In the genomic region with DNA sequence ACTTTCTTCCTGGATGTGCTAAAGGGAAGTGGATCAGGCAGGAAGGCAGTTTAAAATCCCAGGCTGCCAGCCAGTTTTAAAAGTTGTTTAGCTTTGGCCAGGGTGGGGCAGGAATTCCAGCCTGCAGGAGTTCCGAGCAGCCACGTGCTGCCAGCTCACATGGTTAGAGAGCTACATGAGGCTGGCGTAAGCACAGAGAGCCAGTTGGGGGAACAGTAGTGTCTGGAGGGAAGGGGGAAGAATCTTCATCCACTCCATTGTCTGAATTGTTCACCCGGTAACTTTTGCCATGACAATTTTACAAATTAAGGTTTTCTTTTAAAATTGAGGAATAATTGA, we compare ENCODE assay signal across 9 cellular contexts. TPM values are rescaled to one million over a fixed set of nuclear protein-coding genes. Genes with fewer than 3 reads are reported as not detected.
DNase-seq lines count a peak whose midpoint lies in the region; ATAC-seq, FAIRE-seq and TF ChIP-seq lines count a peak whose summit lies in the region.
"Had no signal": no experiment of that assay in that cellular context is flagged by ENCODE, and none has a peak within 500 bp of the region (broad histone marks: within the 10 kb centered on the region; RNA-seq: fewer than 3 reads in every experiment).

No MANE protein-coding gene starts in this region.

- H3K4me3 ChIP-seq in BLaER1 treated with 17β-estradiol and CSF1 and Interleukin-3, amounts not matched to agents 10 nM and 100 nM, result no peak overlapping the region
- H3K4me3 ChIP-seq in K562 (no peak overlapping the region), stomach smooth muscle (ENCODE audit: low read length in 2 of 2) (peak overlapping the region; percentile 44 to 55)

- TF ChIP-seq POLR2A in K562 (conservative IDR thresholded peaks at IDR 0.05), result no peak

- H3K4me2 ChIP-seq in BLaER1 treated with 17β-estradiol and CSF1 and Interleukin-3, amounts not matched to agents 10 nM and 100 nM, result peak overlapping the region in 10 of 11 experiments; percentile 32 to 93 (median 75); a peak in 18 of 22 replicates
- no peak overlapping the region for H3K4me2 ChIP-seq in K562 (ENCODE audit: insufficient read depth, low read length)

- H3K4me1 ChIP-seq in BLaER1 treated with 17β-estradiol and CSF1 and Interleukin-3, amounts not matched to agents 10 nM and 100 nM, result peaks cover 44 to 95% (median 76%) of the 10 kb centered on the region in 10 experiments
- H3K4me1 ChIP-seq in K562 (replicated peaks in 1 of 2; ENCODE audit: control insufficient read depth in 2 of 2, insufficient read depth in 2 of 2, low read length in 2 of 2), result peaks cover 20 to 23% of the 10 kb centered on the region in 2 experiments
- peaks cover 56% of the 10 kb centered on the region for H3K4me1 ChIP-seq in stomach smooth muscle (ENCODE audit: control insufficient read depth, insufficient read depth, low read length)

- H3K9me3 ChIP-seq in BLaER1 treated with 17β-estradiol and CSF1 and Interleukin-3, amounts not matched to agents 10 nM and 100 nM (replicated peaks in 1 of 11), result no peaks in the 10 kb centered on the region
- H3K9me3 ChIP-seq in KOPT-K1 (ENCODE audit: insufficient read depth, low read length, poor library complexity, severe bottlenecking) (no peaks in the 10 kb centered on the region), K562 (replicated peaks; ENCODE audit: control insufficient read depth, insufficient read depth, low read depth, low read length) (no peaks in the 10 kb centered on the region), stomach smooth muscle (ENCODE audit: control insufficient read depth in 2 of 2, low read length in 2 of 2) (no peaks in the 10 kb centered on the region)

- CTCF ChIA-PET in K562 (lab: Yijun Ruan, JAX; ENCODE audit: low intra/inter-chr PET ratio), result no interaction called here

- FAIRE-seq in K562 (lab: Jason Lieb, UNC), result no peak

- BruUV-seq in K562 (replicated peaks; lab: Mats Ljungman, UMichigan), result no TSS peak

- H3K79me2 ChIP-seq in K562 (ENCODE audit: control insufficient read depth, insufficient read depth, low read length), result no peaks in the 10 kb centered on the region

- 0 out of 22 replicates have a peak, but pooled peaks cover 0 to 3% (median 0%) of the 10 kb centered on the region in 11 experiments for H4K20me1 ChIP-seq in BLaER1 treated with 17β-estradiol and CSF1 and Interleukin-3, amounts not matched to agents 10 nM and 100 nM
- H4K20me1 ChIP-seq in K562 (replicated peaks; ENCODE audit: control insufficient read depth, insufficient read depth, low read length), result no peaks in the 10 kb centered on the region

- intact Hi-C loops in K562 (cut with micrococcal nuclease), result no loop called here

- in situ Hi-C loops in K562 (cut with MboI), result no loop called here

- no peak for TF ChIP-seq EP300 in K562 (IDR thresholded peaks at IDR 0.05; ENCODE audit: low read length)

- WGBS in K562 (ENCODE audit: insufficient coverage, low coverage, missing lambda C conversion rate), result 50% methylated on average over 2 of the region's 4 CpGs

- H3K9me1 ChIP-seq in K562 (ENCODE audit: control insufficient read depth, insufficient read depth, low read length), result no peaks in the 10 kb centered on the region

- no peak overlapping the region for H2AFZ ChIP-seq in K562 (ENCODE audit: low read depth, low read length)

- peak overlapping the region in 9 of 11 experiments; percentile 7 to 57 (median 40); a peak in 8 of 22 replicates for H3K9ac ChIP-seq in BLaER1 treated with 17β-estradiol and CSF1 and Interleukin-3, amounts not matched to agents 10 nM and 100 nM
- H3K9ac ChIP-seq in K562 (ENCODE audit: insufficient read depth in 1 of 2, low read depth in 2 of 2, low read length in 2 of 2) (no peak overlapping the region), stomach smooth muscle (ENCODE audit: low read length in 2 of 2) (peak overlapping the region; percentile 73 to 82)

- H3K36me3 ChIP-seq in BLaER1 treated with 17β-estradiol and CSF1 and Interleukin-3, amounts not matched to agents 10 nM and 100 nM, result peaks cover 26 to 36% (median 30%) of the 10 kb centered on the region in 11 experiments
- H3K36me3 ChIP-seq in KOPT-K1 (ENCODE audit: insufficient read depth, low read length) (peaks cover 37% of the 10 kb centered on the region), K562 (ENCODE audit: control insufficient read depth, insufficient read depth, low read length) (peaks cover 29% of the 10 kb centered on the region; the same call in 2 of the 3 replicates), stomach smooth muscle (ENCODE audit: control insufficient read depth in 2 of 2, insufficient read depth in 2 of 2, low read length in 2 of 2) (peaks cover 15 to 18% of the 10 kb centered on the region in 2 donors)

- POLR2A ChIA-PET in K562 (lab: Yijun Ruan, JAX), result no interaction called here

- no peaks in the 10 kb centered on the region for H3K27me3 ChIP-seq in BLaER1 treated with 17β-estradiol and CSF1 and Interleukin-3, amounts not matched to agents 10 nM and 100 nM
- H3K27me3 ChIP-seq in K562 (ENCODE audit: control insufficient read depth in 2 of 2, insufficient read depth in 2 of 2, low read length in 2 of 2), result no peaks in the 10 kb centered on the region
- H3K27me3 ChIP-seq in stomach smooth muscle (ENCODE audit: control insufficient read depth in 1 of 2, insufficient read depth in 2 of 2, low read length in 2 of 2), result no peaks in the 10 kb centered on the region

- DNase-seq in K562 (ENCODE audit: extremely low read depth in 1 of 4, low spot score in 3 of 4) (no peak), islet precursor cell (peak; percentile 71)
- DNase-seq in activated effector memory CD4-positive, alpha-beta T cell treated with Interleukin-2 at 50 U/mL for 16 hours, result no peak

- ATAC-seq in K562, result no peak
- ATAC-seq in GM21619 (IDR thresholded peaks at IDR 0.05; ENCODE audit: unreplicated experiment), result no peak
- ATAC-seq in GM18867 (IDR thresholded peaks at IDR 0.05; ENCODE audit: unreplicated experiment), result no peak

- no peak for TF ChIP-seq RAD21 in K562 (CRISPR knock-in tag; conservative IDR thresholded peaks at IDR 0.05 in 1 of 2, IDR thresholded peaks at IDR 0.05 in 1 of 2)

- no peak for TF ChIP-seq CTCF in K562 (IDR thresholded peaks at IDR 0.05 in 2 of 3, conservative IDR thresholded peaks at IDR 0.05 in 1 of 3; ENCODE audit: insufficient read depth in 2 of 3, low read depth in 1 of 3, low read length in 3 of 3)

- H3K27ac ChIP-seq in BLaER1 treated with 17β-estradiol and CSF1 and Interleukin-3, amounts not matched to agents 10 nM and 100 nM, result peak overlapping the region in 9 of 11 experiments; percentile 60 to 84 (median 70); a peak in 18 of 22 replicates
- H3K27ac ChIP-seq in KOPT-K1 (ENCODE audit: low read depth, low read length, poor library complexity, severe bottlenecking) (peak overlapping the region; percentile 27), K562 (ENCODE audit: extremely low read depth, low read depth, low read length) (no peak overlapping the region), stomach smooth muscle (ENCODE audit: low read length) (peak overlapping the region; percentile 97)

RNA-seq across cellular contexts. Expression of a gene that starts 12.0 kb away (rescaled TPM):
- total RNA-seq in K562 (2011; cell fraction: chromatin; rRNA removed; ENCODE audit: low replicate concordance), result 36.8 and 73.0 TPM in 2 replicates
- 29.3 and 39.4 TPM in 2 replicates for total RNA-seq in K562 (2011; cell fraction: nucleolus; rRNA removed)
- total RNA-seq in K562 (2011; cell fraction: nucleoplasm; rRNA removed), result 29.4 and 38.9 TPM in 2 replicates
- total RNA-seq in K562 (2014; rRNA removed), result 11.5 and 16.1 TPM in 2 replicates
- 5.9 and 7.2 TPM in 2 replicates for total RNA-seq in K562 (2014; rRNA removed; fragmentation: Illumina TruSeq; extraction: Trizol)
- 7.8 and 9.3 TPM in 2 replicates for total RNA-seq in K562 (2015; rRNA removed; fragmentation: Illumina TruSeq; extraction: Trizol)
- 31.4 and 35.7 TPM in 2 replicates for total RNA-seq in K562 (2021)
- 9.5 and 25.1 TPM in 2 replicates for polyA plus RNA-seq in K562 (2011; rRNA removed)
- polyA plus RNA-seq in K562 (2011; cell fraction: cytosol; rRNA removed), result 23.7 and 24.0 TPM in 2 replicates
- polyA plus RNA-seq in K562 (2011; cell fraction: nucleus; rRNA removed), result 72.5 and 91.0 TPM in 2 replicates
- 30.3 and 35.0 TPM in 2 replicates for polyA plus RNA-seq in K562 (2012)
- polyA plus RNA-seq in K562 (2014; fragmentation: Illumina TruSeq; extraction: Trizol), result 25.8 and 30.6 TPM in 2 replicates
- polyA plus RNA-seq in K562 (2014; fragmentation: Nextera tagmentation; extraction: Ambion mirVana), result 1 to 10 TPM; 2.3 to 3.1 TPM
- 22.9 and 26.3 TPM in 2 replicates for polyA plus RNA-seq in K562 (2014; rRNA removed)
- polyA minus RNA-seq in K562 (2011; rRNA and poly(A)+ RNA removed), result 8.0 and 11.6 TPM in 2 replicates
- polyA minus RNA-seq in K562 (2011; cell fraction: cytosol; rRNA and poly(A)+ RNA removed), result 14.5 and 27.7 TPM in 2 replicates
- 9.7 and 15.1 TPM in 2 replicates for polyA minus RNA-seq in K562 (2011; cell fraction: nucleus; rRNA and poly(A)+ RNA removed)

RNA-seq across cellular contexts. Expression of a gene that starts 12.2 kb away (rescaled TPM):
- total RNA-seq in K562 (2011; cell fraction: chromatin; rRNA removed; ENCODE audit: low replicate concordance), result 5.9 and 16.6 TPM in 2 replicates
- total RNA-seq in K562 (2011; cell fraction: nucleolus; rRNA removed), result 13.9 and 14.5 TPM in 2 replicates
- 11.4 and 14.7 TPM in 2 replicates for total RNA-seq in K562 (2011; cell fraction: nucleoplasm; rRNA removed)
- 8.8 and 12.4 TPM in 2 replicates for total RNA-seq in K562 (2014; rRNA removed)
- 2.1 and 2.6 TPM in 2 replicates for total RNA-seq in K562 (2014; rRNA removed; fragmentation: Illumina TruSeq; extraction: Trizol)
- 5.6 and 5.7 TPM in 2 replicates for total RNA-seq in K562 (2015; rRNA removed; fragmentation: Illumina TruSeq; extraction: Trizol)
- 8.4 and 8.5 TPM in 2 replicates for total RNA-seq in K562 (2021)
- 3.0 and 5.5 TPM in 2 replicates for polyA plus RNA-seq in K562 (2011; rRNA removed)
- polyA plus RNA-seq in K562 (2011; cell fraction: cytosol; rRNA removed), result 5.5 and 8.1 TPM in 2 replicates
- 4.9 TPM in 2 replicates for polyA plus RNA-seq in K562 (2011; cell fraction: nucleus; rRNA removed)
- 7.3 and 8.8 TPM in 2 replicates for polyA plus RNA-seq in K562 (2012)
- 4.4 and 7.7 TPM in 2 replicates for polyA plus RNA-seq in K562 (2014; fragmentation: Illumina TruSeq; extraction: Trizol)
- polyA plus RNA-seq in K562 (2014; fragmentation: Nextera tagmentation; extraction: Ambion mirVana), result 1 to 10 TPM; 3.0 to 3.1 TPM
- 4.7 and 4.8 TPM in 2 replicates for polyA plus RNA-seq in K562 (2014; rRNA removed)
- polyA minus RNA-seq in K562 (2011; rRNA and poly(A)+ RNA removed), result 2.5 and 3.7 TPM in 2 replicates
- polyA minus RNA-seq in K562 (2011; cell fraction: cytosol; rRNA and poly(A)+ RNA removed), result 6.5 and 8.3 TPM in 2 replicates
- polyA minus RNA-seq in K562 (2011; cell fraction: nucleus; rRNA and poly(A)+ RNA removed), result 4.0 and 4.6 TPM in 2 replicates

RNA-seq across cellular contexts. Expression of a gene that starts 21.6 kb away (rescaled TPM):
- total RNA-seq in K562 (2011; cell fraction: chromatin; rRNA removed; ENCODE audit: low replicate concordance), result 5.7 and 16.6 TPM in 2 replicates
- 24.5 and 25.4 TPM in 2 replicates for total RNA-seq in K562 (2011; cell fraction: nucleolus; rRNA removed)
- total RNA-seq in K562 (2011; cell fraction: nucleoplasm; rRNA removed), result 11.9 and 14.2 TPM in 2 replicates
- total RNA-seq in K562 (2014; rRNA removed), result 59.3 and 78.6 TPM in 2 replicates
- total RNA-seq in K562 (2014; rRNA removed; fragmentation: Illumina TruSeq; extraction: Trizol), result 11.4 and 15.0 TPM in 2 replicates
- 36.0 and 36.5 TPM in 2 replicates for total RNA-seq in K562 (2015; rRNA removed; fragmentation: Illumina TruSeq; extraction: Trizol)
- total RNA-seq in K562 (2021), result 61.7 and 70.8 TPM in 2 replicates
- polyA plus RNA-seq in K562 (2011; rRNA removed), result 12.7 and 14.7 TPM in 2 replicates
- 17.4 and 30.9 TPM in 2 replicates for polyA plus RNA-seq in K562 (2011; cell fraction: cytosol; rRNA removed)
- 9.2 and 12.8 TPM in 2 replicates for polyA plus RNA-seq in K562 (2011; cell fraction: nucleus; rRNA removed)
- polyA plus RNA-seq in K562 (2012), result 40.5 and 47.1 TPM in 2 replicates
- polyA plus RNA-seq in K562 (2014; fragmentation: Illumina TruSeq; extraction: Trizol), result 24.9 and 30.8 TPM in 2 replicates
- polyA plus RNA-seq in K562 (2014; fragmentation: Nextera tagmentation; extraction: Ambion mirVana), result under 1 TPM; 0.17 to 0.20 TPM
- polyA plus RNA-seq in K562 (2014; rRNA removed), result 26.1 and 28.9 TPM in 2 replicates
- polyA minus RNA-seq in K562 (2011; rRNA and poly(A)+ RNA removed), result 26.8 and 27.1 TPM in 2 replicates
- polyA minus RNA-seq in K562 (2011; cell fraction: cytosol; rRNA and poly(A)+ RNA removed), result 27.7 and 39.7 TPM in 2 replicates
- polyA minus RNA-seq in K562 (2011; cell fraction: nucleus; rRNA and poly(A)+ RNA removed), result 8.3 and 14.2 TPM in 2 replicates

RNA-seq across cellular contexts. Expression of a gene that starts 26.9 kb away (rescaled TPM):
- 0.23 TPM in 1 of 2 replicates, not detected in the other for total RNA-seq in K562 (2011; cell fraction: chromatin; rRNA removed; ENCODE audit: low replicate concordance)
- total RNA-seq in K562 (2011; cell fraction: nucleolus; rRNA removed), result 0.26 TPM in 1 of 2 replicates, not detected in the other
- not detected in 2 replicates for total RNA-seq in K562 (2011; cell fraction: nucleoplasm; rRNA removed)
- total RNA-seq in K562 (2014; rRNA removed), result not detected in 2 replicates
- not detected in 2 replicates for total RNA-seq in K562 (2014; rRNA removed; fragmentation: Illumina TruSeq; extraction: Trizol)
- not detected in 2 replicates for total RNA-seq in K562 (2015; rRNA removed; fragmentation: Illumina TruSeq; extraction: Trizol)
- not detected in 2 replicates for total RNA-seq in K562 (2021)
- 0.04 TPM in 1 of 2 replicates, not detected in the other for polyA plus RNA-seq in K562 (2011; rRNA removed)
- polyA plus RNA-seq in K562 (2011; cell fraction: cytosol; rRNA removed), result 0.06 TPM in 1 of 2 replicates, not detected in the other
- 0.08 and 0.24 TPM in 2 replicates for polyA plus RNA-seq in K562 (2011; cell fraction: nucleus; rRNA removed)
- 0.04 TPM in 1 of 2 replicates, not detected in the other for polyA plus RNA-seq in K562 (2012)
- polyA plus RNA-seq in K562 (2014; fragmentation: Illumina TruSeq; extraction: Trizol), result not detected in 2 replicates
- polyA plus RNA-seq in K562 (2014; fragmentation: Nextera tagmentation; extraction: Ambion mirVana), result not detected
- polyA plus RNA-seq in K562 (2014; rRNA removed), result not detected in 2 replicates
- polyA minus RNA-seq in K562 (2011; rRNA and poly(A)+ RNA removed), result not detected in 2 replicates
- not detected in 2 replicates for polyA minus RNA-seq in K562 (2011; cell fraction: cytosol; rRNA and poly(A)+ RNA removed)
- polyA minus RNA-seq in K562 (2011; cell fraction: nucleus; rRNA and poly(A)+ RNA removed), result 0.27 TPM in 1 of 2 replicates, not detected in the other
- total RNA-seq: kidney epithelial cell had no signal

RNA-seq across cellular contexts. Expression of a gene that starts 38.5 kb away (rescaled TPM):
- 23.5 and 38.9 TPM in 2 replicates for total RNA-seq in K562 (2011; cell fraction: chromatin; rRNA removed; ENCODE audit: low replicate concordance)
- total RNA-seq in K562 (2011; cell fraction: nucleolus; rRNA removed), result 20.9 and 22.8 TPM in 2 replicates
- total RNA-seq in K562 (2011; cell fraction: nucleoplasm; rRNA removed), result 25.7 and 37.2 TPM in 2 replicates
- total RNA-seq in K562 (2014; rRNA removed) (9.4 and 14.0 TPM in 2 replicates), K562 (2014; rRNA removed; fragmentation: Illumina TruSeq; extraction: Trizol) (9.0 and 9.5 TPM in 2 replicates), K562 (2015; rRNA removed; fragmentation: Illumina TruSeq; extraction: Trizol) (11.9 and 12.3 TPM in 2 replicates), K562 (2021) (19.2 and 22.0 TPM in 2 replicates)
- polyA plus RNA-seq in K562 (2011; rRNA removed) (11.3 and 17.5 TPM in 2 replicates), K562 (2014; fragmentation: Illumina TruSeq; extraction: Trizol) (14.3 and 14.5 TPM in 2 replicates), K562 (2014; fragmentation: Nextera tagmentation; extraction: Ambion mirVana) (1 to 10 TPM; 1.6 to 1.8 TPM), K562 (2014; rRNA removed) (12.2 and 13.0 TPM in 2 replicates)
- 10.9 and 13.6 TPM in 2 replicates for polyA plus RNA-seq in K562 (2011; cell fraction: cytosol; rRNA removed)
- polyA plus RNA-seq in K562 (2011; cell fraction: nucleus; rRNA removed), result 21.7 and 22.6 TPM in 2 replicates
- 12.3 and 15.3 TPM in 2 replicates for polyA plus RNA-seq in K562 (2012)
- polyA minus RNA-seq in K562 (2011; rRNA and poly(A)+ RNA removed), result 18.5 and 20.4 TPM in 2 replicates
- polyA minus RNA-seq in K562 (2011; cell fraction: cytosol; rRNA and poly(A)+ RNA removed), result 13.2 and 15.6 TPM in 2 replicates
- polyA minus RNA-seq in K562 (2011; cell fraction: nucleus; rRNA and poly(A)+ RNA removed), result 6.6 and 11.2 TPM in 2 replicates

Comparison
In these comparisons a context has a peak if more than half of its experiments do, and no peak if none do; other contexts are left out.
1. H3K4me3 ChIP-seq: peak in stomach smooth muscle (2 of 2); none in BLaER1 treated with 17β-estradiol and CSF1 and Interleukin-3, amounts not matched to agents 10 nM and 100 nM (0 of 10) and K562 (single experiment).
2. H3K9ac ChIP-seq: peak in BLaER1 treated with 17β-estradiol and CSF1 and Interleukin-3, amounts not matched to agents 10 nM and 100 nM (9 of 11) and stomach smooth muscle (2 of 2); none in K562 (0 of 2).